ENCODE assay signal across 13 cellular contexts in genomic region chr1:206465951-206466350, GRCh38. TPM values are rescaled to one million over a fixed set of nuclear protein-coding genes. Genes with fewer than 3 reads are reported as not detected.
DNase-seq lines count a peak whose midpoint lies in the region; ATAC-seq and TF ChIP-seq lines count a peak whose summit lies in the region.
"Had no signal": no experiment of that assay in that cellular context is flagged by ENCODE, and none has a peak within 500 bp of the region (broad histone marks: within the 10 kb centered on the region; RNA-seq: fewer than 3 reads in every experiment).

No MANE protein-coding gene starts in this region.

- peaks cover 77% of the 10 kb centered on the region for H3K4me1 Mint-ChIP-seq in activated T-cell treated with anti-CD3 and anti-CD28 coated beads, Interleukin-2, amount 50 U/mL, for 24 hours (ENCODE audit: low read depth)
- H3K4me1 Mint-ChIP-seq in HFFc6 (ENCODE audit: low read depth) (peaks cover 70% of the 10 kb centered on the region), activated B cell treated with CpG ODN at 0.5 μM for 24 hours (peaks cover 53% of the 10 kb centered on the region)
- peaks cover 56% of the 10 kb centered on the region for H3K4me1 Mint-ChIP-seq in stimulated activated memory B cell treated with anti-CD40 and anti-IgM and Interleukin-4, amounts not matched to agents 10 μg/mL and 1 μg/mL and 100 μg/mL, for 72 hours

- POLR2A ChIA-PET in activated B cell treated with CpG ODN at 0.5 μM for 24 hours (lab: Charles Lee) = interaction anchor here (0.6 to 1.3 kb wide), 6 partner anchors 11 to 336 kb away, joined by 3 to 6 read pairs (median 3); no protein-coding TSS in a partner anchor

- no peaks in the 10 kb centered on the region for H3K9me3 Mint-ChIP-seq in activated T-cell treated with anti-CD3 and anti-CD28 coated beads, Interleukin-2, amount 50 U/mL, for 24 hours
- H3K9me3 Mint-ChIP-seq in HFFc6 (no peaks in the 10 kb centered on the region), activated B cell treated with CpG ODN at 0.5 μM for 24 hours (no peaks in the 10 kb centered on the region)
- H3K9me3 Mint-ChIP-seq in stimulated activated memory B cell treated with anti-CD40 and anti-IgM and Interleukin-4, amounts not matched to agents 10 μg/mL and 1 μg/mL and 100 μg/mL, for 72 hours = no peaks in the 10 kb centered on the region

- DNase-seq in activated T-cell treated with anti-CD3 and anti-CD28 coated beads, Interleukin-2, amount 50 U/mL, for 24 hours = no peak
- no peak for DNase-seq in activated T-cell treated with anti-CD3 and anti-CD28 coated beads, Interleukin-2, amount 50 U/mL, for 48 hours
- no peak for DNase-seq in HFFc6
- no peak for DNase-seq in activated B cell treated with CpG ODN at 0.5 μM for 24 hours
- no peak for DNase-seq in LoVo (ENCODE audit: low spot score)
- no peak for DNase-seq in NCI-H2196 treated with DMSO at 0.1 percent for 48 hours (lab: John Stamatoyannopoulos, UW; ENCODE audit: unreplicated experiment)
- no peak for DNase-seq in stimulated activated naive CD4-positive, alpha-beta T cell (lab: John Stamatoyannopoulos, UW)
- DNase-seq: activated gamma-delta T cell treated with Interleukin-2 at 50 U/mL for 16 hours; effector CD8-positive, alpha-beta T cell; NCI-H1417 treated with DMSO at 0.1 percent for 48 hours; NCI-H226; PC-9 had no signal

- H3K36me3 Mint-ChIP-seq in activated T-cell treated with anti-CD3 and anti-CD28 coated beads, Interleukin-2, amount 50 U/mL, for 24 hours (ENCODE audit: low read depth) = peaks cover 6% of the 10 kb centered on the region
- peaks cover 12% of the 10 kb centered on the region for H3K36me3 Mint-ChIP-seq in HFFc6 (ENCODE audit: low read depth)
- peaks cover 10% of the 10 kb centered on the region for H3K36me3 Mint-ChIP-seq in activated B cell treated with CpG ODN at 0.5 μM for 24 hours (ENCODE audit: low read depth)
- peaks cover 11% of the 10 kb centered on the region for H3K36me3 Mint-ChIP-seq in stimulated activated memory B cell treated with anti-CD40 and anti-IgM and Interleukin-4, amounts not matched to agents 10 μg/mL and 1 μg/mL and 100 μg/mL, for 72 hours

- H3K4me3 Mint-ChIP-seq in activated T-cell treated with anti-CD3 and anti-CD28 coated beads, Interleukin-2, amount 50 U/mL, for 24 hours = no peak overlapping the region
- H3K4me3 Mint-ChIP-seq in HFFc6 = no peak overlapping the region
- H3K4me3 Mint-ChIP-seq in activated B cell treated with CpG ODN at 0.5 μM for 24 hours = peak overlapping the region; percentile 66
- peak overlapping the region; percentile 76 for H3K4me3 Mint-ChIP-seq in stimulated activated memory B cell treated with anti-CD40 and anti-IgM and Interleukin-4, amounts not matched to agents 10 μg/mL and 1 μg/mL and 100 μg/mL, for 72 hours

- peak; percentile 9 for ATAC-seq in activated B cell treated with CpG ODN at 0.5 μM for 24 hours (ENCODE audit: low read depth)
- ATAC-seq in stimulated activated memory B cell treated with anti-CD40 and anti-IgM and Interleukin-4, amounts not matched to agents 10 μg/mL and 1 μg/mL and 100 μg/mL, for 72 hours = peak; percentile 56

- CTCF ChIA-PET in activated B cell treated with CpG ODN at 0.5 μM for 24 hours (lab: Charles Lee) = interaction anchor here (0.6 to 2.1 kb wide), 5 partner anchors 11 to 406 kb away, joined by 3 to 10 read pairs (median 5); no protein-coding TSS in a partner anchor

- H3K27me3 Mint-ChIP-seq in activated T-cell treated with anti-CD3 and anti-CD28 coated beads, Interleukin-2, amount 50 U/mL, for 24 hours = no peaks in the 10 kb centered on the region
- H3K27me3 Mint-ChIP-seq in HFFc6 (ENCODE audit: insufficient read depth) (peaks cover 14% of the 10 kb centered on the region), activated B cell treated with CpG ODN at 0.5 μM for 24 hours (no peaks in the 10 kb centered on the region)
- H3K27me3 Mint-ChIP-seq in stimulated activated memory B cell treated with anti-CD40 and anti-IgM and Interleukin-4, amounts not matched to agents 10 μg/mL and 1 μg/mL and 100 μg/mL, for 72 hours = no peaks in the 10 kb centered on the region

- H3K27ac Mint-ChIP-seq in activated T-cell treated with anti-CD3 and anti-CD28 coated beads, Interleukin-2, amount 50 U/mL, for 24 hours = peak overlapping the region; percentile 57
- H3K27ac Mint-ChIP-seq in HFFc6 = 0 out of 2 replicates have a peak overlapping the region, but pooled peaks have one; percentile 17
- H3K27ac Mint-ChIP-seq in activated B cell treated with CpG ODN at 0.5 μM for 24 hours = peak overlapping the region; percentile 71
- H3K27ac Mint-ChIP-seq in stimulated activated memory B cell treated with anti-CD40 and anti-IgM and Interleukin-4, amounts not matched to agents 10 μg/mL and 1 μg/mL and 100 μg/mL, for 72 hours = peak overlapping the region; percentile 93

- intact Hi-C loops in activated B cell treated with CpG ODN at 0.5 μM for 24 hours (cut with micrococcal nuclease) = no loop called here

- TF ChIP-seq CTCF in HFFc6 (IDR thresholded peaks at IDR 0.05) (no peak), activated B cell treated with CpG ODN at 0.5 μM for 24 hours (IDR thresholded peaks at IDR 0.05) (no peak)

RNA-seq across cellular contexts. Expression of gene IKBKE, which starts 4.3 kb away (rescaled TPM):
- total RNA-seq in HFFc6 (2021; fragmentation: NEBNext Ultra II Directional; extraction: Animal tissue kit (Norgen Biotek cat#: 25700)) = 10 to 100 TPM; 15.1 to 19.6 (median 17.1) TPM
- total RNA-seq in activated B cell treated with CpG ODN at 0.5 μM for 24 hours = 52.9 and 56.3 TPM in 2 replicates

RNA-seq across cellular contexts. Expression of gene RASSF5, which starts 41.4 kb away (rescaled TPM):
- total RNA-seq in HFFc6 (2021; fragmentation: NEBNext Ultra II Directional; extraction: Animal tissue kit (Norgen Biotek cat#: 25700)) = 1 to 10 TPM in 2 of 6 experiments, under 1 TPM in 4; 0.52 to 1.1 (median 0.82) TPM
- total RNA-seq in activated B cell treated with CpG ODN at 0.5 μM for 24 hours = 114 and 116 TPM in 2 replicates

Comparison
In these comparisons a context has a peak if more than half of its experiments do, and no peak if none do; other contexts are left out.
1. H3K27ac Mint-ChIP-seq: peak in every context shown above with its lines; median percentile 93 in stimulated activated memory B cell treated with anti-CD40 and anti-IgM and Interleukin-4, amounts not matched to agents 10 μg/mL and 1 μg/mL and 100 μg/mL, for 72 hours; 71 in activated B cell treated with CpG ODN at 0.5 μM for 24 hours; 57 in activated T-cell treated with anti-CD3 and anti-CD28 coated beads, Interleukin-2, amount 50 U/mL, for 24 hours; 17 in HFFc6.
2. H3K4me3 Mint-ChIP-seq: peak in activated B cell treated with CpG ODN at 0.5 μM for 24 hours (single experiment) and stimulated activated memory B cell treated with anti-CD40 and anti-IgM and Interleukin-4, amounts not matched to agents 10 μg/mL and 1 μg/mL and 100 μg/mL, for 72 hours (single experiment); none in activated T-cell treated with anti-CD3 and anti-CD28 coated beads, Interleukin-2, amount 50 U/mL, for 24 hours (single experiment) and HFFc6 (single experiment).
3. RNA of gene RASSF5, which starts 41.4 kb away (total RNA-seq): 114 to 116 TPM in activated B cell treated with CpG ODN at 0.5 μM for 24 hours; 0.52 to 1.1 TPM in HFFc6; every median in the first group is over 10 times any median in the second.